20 cellular contexts compared by ENCODE assay signal in the genomic region with DNA sequence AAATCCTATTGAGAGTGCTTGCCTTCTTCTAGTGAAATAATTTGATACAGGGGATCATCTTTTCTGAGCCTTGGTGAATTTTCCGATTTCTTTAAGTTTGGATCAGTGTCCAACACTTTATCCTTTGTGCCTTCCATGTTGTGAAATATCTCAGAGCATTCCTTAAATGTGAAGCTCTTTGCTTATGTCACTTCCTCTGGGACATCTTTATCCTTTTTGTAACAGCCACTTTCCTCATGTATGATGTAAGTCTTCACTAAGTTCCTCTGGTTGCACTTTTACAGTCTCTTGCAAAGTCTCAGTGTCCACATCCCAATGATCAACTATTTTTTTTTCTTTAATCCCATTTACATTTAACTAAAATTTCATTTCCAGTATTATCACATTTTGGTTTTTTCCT.
"Had no signal": no experiment of that assay in that cellular context is flagged by ENCODE, and none has a peak within 500 bp of the region (broad histone marks: within the 10 kb centered on the region; RNA-seq: fewer than 3 reads in every experiment).

No MANE protein-coding gene starts in this region.

- ATAC-seq: effector memory CD8-positive, alpha-beta T cell; left cardiac atrium; left ventricle myocardium superior; right lobe of liver; stimulated activated effector memory CD8-positive, alpha-beta T cell treated with anti-CD3 and anti-CD28 coated beads, Interleukin-12 subunit alpha, Interleukin-12 subunit beta, amount 100 ng/mL, for 72 hours had no signal

- DNase-seq: activated CD4-positive, alpha-beta T cell treated with anti-CD3 and anti-CD28 coated beads for 4 hours; activated CD4-positive, alpha-beta T cell treated with anti-CD3 and anti-CD28 coated beads, Interleukin-2, amount 50 U/mL, for 4 hours; activated CD8-positive, alpha-beta memory T cell treated with anti-CD3 and anti-CD28 coated beads for 24 hours; activated effector memory CD4-positive, alpha-beta T cell treated with anti-CD3 and anti-CD28 coated beads, Interleukin-2, amount 50 U/mL, for 16 hours; activated naive CD4-positive, alpha-beta T cell treated with anti-CD3 and anti-CD28 coated beads for 36 hours; activated naive CD8-positive, alpha-beta T cell treated with anti-CD3 and anti-CD28 coated beads for 36 hours; cortex of kidney; effector memory CD8-positive, alpha-beta T cell; head of caudate nucleus; hippocampal formation; left cardiac atrium; left ventricle myocardium superior; right lobe of liver; stimulated activated CD4-positive, alpha-beta T cell treated with anti-CD3 and anti-CD28 coated beads, Interleukin-12 subunit alpha, Interleukin-12 subunit beta, amount 100 ng/mL, for 4 hours; stimulated activated CD4-positive, alpha-beta T cell treated with anti-CD3 and anti-CD28 coated beads, Interleukin-4, amount 100 ng/mL, for 1 hour; T-helper 9 cell had no signal

- H3K4me3 ChIP-seq: ascending aorta, right lobe of liver, skin epidermis, thoracic aorta had no signal
